18 cellular contexts compared by ENCODE assay signal in the genomic region with DNA sequence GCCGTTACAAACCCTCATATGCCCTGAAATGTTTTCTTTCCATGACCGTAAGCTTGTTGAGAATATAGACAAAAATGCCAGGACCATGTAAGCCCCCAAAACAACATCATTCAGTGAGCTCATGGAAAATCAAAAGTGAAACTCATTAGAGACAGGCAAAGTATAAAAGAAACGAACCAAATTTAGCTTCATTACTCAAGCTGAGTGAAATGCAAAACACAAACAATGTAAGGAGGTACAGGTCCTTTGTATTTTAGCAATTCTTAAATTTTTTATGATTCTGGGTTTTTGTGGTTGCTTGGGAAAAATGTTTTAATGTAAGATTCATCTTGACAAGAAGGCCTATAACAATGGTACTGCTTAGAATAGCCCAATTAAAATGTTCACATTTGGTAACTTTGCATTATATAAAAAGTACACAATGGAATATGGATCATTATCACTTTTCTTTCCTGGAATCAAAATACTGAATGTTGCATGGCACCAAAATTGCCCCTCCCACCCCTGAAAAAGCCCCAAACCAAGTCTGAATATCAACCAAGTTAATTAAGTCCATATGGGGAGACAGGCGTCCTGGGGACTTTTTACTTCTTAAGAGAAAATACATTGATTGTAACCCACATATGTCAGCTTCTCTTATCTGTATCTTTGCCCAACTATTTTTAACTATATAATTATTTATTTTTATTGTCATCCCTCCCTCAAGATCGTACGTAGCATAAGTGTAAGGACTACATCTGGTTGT.
DNase-seq lines count a peak whose midpoint lies in the region; ATAC-seq and TF ChIP-seq lines count a peak whose summit lies in the region.
"Had no signal": no experiment of that assay in that cellular context is flagged by ENCODE, and none has a peak within 500 bp of the region (broad histone marks: within the 10 kb centered on the region; RNA-seq: fewer than 3 reads in every experiment).

No MANE protein-coding gene starts in this region.

- peaks cover 20% of the 10 kb centered on the region for H3F3A ChIP-seq in GM23248 (ENCODE audit: insufficient read depth)

- WGBS in GM23248 (ENCODE audit: low coverage in 1 of 2, low lambda C conversion rate in 2 of 2, missing lambda C conversion rate in 2 of 2), 2 experiments: 12 to 13% methylated on average over 6 of the region's 6 CpGs

- peak overlapping the region; percentile 94 for H3K4me2 ChIP-seq in GM23248 (ENCODE audit: unreplicated experiment)

- H3K27me3 ChIP-seq in GM23248 (replicated peaks; ENCODE audit: insufficient read depth) (no peaks in the 10 kb centered on the region), tibial artery (no peaks in the 10 kb centered on the region)
- H3K27me3 ChIP-seq: gastrocnemius medialis had no signal

- ATAC-seq in GM19452 (IDR thresholded peaks at IDR 0.05; ENCODE audit: unreplicated experiment): no peak
- ATAC-seq in GM21390 (IDR thresholded peaks at IDR 0.05; ENCODE audit: unreplicated experiment): no peak
- ATAC-seq: activated CD4-positive, CD25-positive, alpha-beta regulatory T cell treated with anti-CD3 and anti-CD28 coated beads, Interleukin-2, amount 50 U/mL, for 24 hours; activated CD8-positive, alpha-beta memory T cell treated with anti-CD3 and anti-CD28 coated beads, Interleukin-2, amount 10 ng/mL, durations not matched to agents 7 days and 5 days; gastrocnemius medialis; GM12878; sciatic nerve had no signal

- H3K4me1 ChIP-seq in GM23248 (ENCODE audit: insufficient read depth) (peaks cover 20% of the 10 kb centered on the region), tibial artery (peaks cover 0 to 6% (median 0%) of the 10 kb centered on the region in 4 donors)
- H3K4me1 ChIP-seq: gastrocnemius medialis had no signal

- in situ Hi-C loops in GM23248 (cut with MboI): no loop called here

- H3K4me3 ChIP-seq in GM23248 (peak overlapping the region; percentile 75), WI38 (ENCODE audit: low read depth, low read length) (peak overlapping the region; percentile 23), fibroblast of villous mesenchyme (ENCODE audit: low read depth, low read length) (peak overlapping the region; percentile 26), tibial artery (peak overlapping the region; percentile 21 to 30)
- H3K4me3 ChIP-seq: gastrocnemius medialis, GM12878 had no signal

- no peaks in the 10 kb centered on the region for H4K20me1 ChIP-seq in GM23248 (ENCODE audit: insufficient read depth)

- intact Hi-C loops in tibial artery (cut with DNase I; ENCODE audit: low total_unique reads): no loop called here

- DNase-seq in GM23248 (peak; percentile 44), fibroblast of villous mesenchyme (ENCODE audit: low read depth) (peak; percentile 48), tibial artery (no peak)
- no peak for DNase-seq in activated CD8-positive, alpha-beta memory T cell treated with anti-CD3 and anti-CD28 coated beads for 24 hours
- DNase-seq: activated CD8-positive, alpha-beta memory T cell treated with anti-CD3 and anti-CD28 coated beads, Interleukin-2, amount 10 ng/mL, durations not matched to agents 7 days and 5 days; CD8-positive, alpha-beta memory T cell; effector CD8-positive, alpha-beta T cell; gastrocnemius medialis; NCI-H2107; NCI-H748 treated with DMSO at 0.1 percent for 48 hours; stimulated activated CD4-positive, alpha-beta T cell treated with anti-CD3 and anti-CD28 coated beads, Interleukin-2, amount 100 ng/mL, for 48 hours had no signal

- H3K27ac ChIP-seq in GM23248 (peak overlapping the region; percentile 61), tibial artery (no peak overlapping the region)
- H3K27ac ChIP-seq: gastrocnemius medialis, RWPE1 had no signal

- no peaks in the 10 kb centered on the region for H3K79me2 ChIP-seq in GM23248 (ENCODE audit: insufficient read depth)

- H3K36me3 ChIP-seq in GM23248 (ENCODE audit: low read depth): no peaks in the 10 kb centered on the region
- H3K36me3 ChIP-seq in tibial artery: no peaks in the 10 kb centered on the region
- H3K36me3 ChIP-seq: gastrocnemius medialis had no signal

- H2AFZ ChIP-seq in GM23248: peak overlapping the region; percentile 97

- TF ChIP-seq CTCF in WI38 (IDR thresholded peaks at IDR 0.05; ENCODE audit: low read depth, low read length): no peak
- no peak for TF ChIP-seq CTCF in fibroblast of villous mesenchyme (IDR thresholded peaks at IDR 0.05; ENCODE audit: insufficient read depth, low read depth, low read length)
- TF ChIP-seq CTCF in tibial artery (IDR thresholded peaks at IDR 0.05): no peak

- peak overlapping the region; percentile 74 for H3K9ac ChIP-seq in GM23248

- H3K9me2 ChIP-seq in GM23248 (ENCODE audit: insufficient read depth): no peaks in the 10 kb centered on the region

- H3K9me3 ChIP-seq in GM23248 (ENCODE audit: low read depth) (no peaks in the 10 kb centered on the region), tibial artery (no peaks in the 10 kb centered on the region)
- H3K9me3 ChIP-seq: gastrocnemius medialis had no signal

Comparison
In these comparisons a context has a peak if more than half of its experiments do, and no peak if none do; other contexts are left out.
1. DNase-seq: peak in GM23248 (single experiment) and fibroblast of villous mesenchyme (single experiment); none in tibial artery (0 of 2) and activated CD8-positive, alpha-beta memory T cell treated with anti-CD3 and anti-CD28 coated beads for 24 hours (single experiment).
2. H3K4me3 ChIP-seq: peak in every context shown above with its lines; median percentile 75 in GM23248; 26 in fibroblast of villous mesenchyme; 26 in tibial artery; 23 in WI38.